In genomic region chr15:80662756-80663553, GRCh38 we compare ENCODE assay signal across 2 cellular contexts.
TF ChIP-seq lines count a peak whose summit lies in the region.

No MANE protein-coding gene starts in this region.

TF ChIP-seq in HepG2, 621 proteins besides CTCF, POLR2A, EP300 and RAD21:
- TF ChIP-seq CEBPB (IDR thresholded peaks at IDR 0.05; ENCODE audit: borderline replicate concordance, low read depth, low read length) (0 out of 2 replicates have a peak, but pooled peaks have one; percentile 39), SRSF1 (optimal IDR thresholded peaks at IDR 0.05; ENCODE audit: low read depth, low read length) (no peak)

TF ChIP-seq in K562, 482 proteins besides CTCF, POLR2A, EP300 and RAD21:
- no peak for TF ChIP-seq ZNF507 (tag; conservative IDR thresholded peaks at IDR 0.05)
- no peak for TF ChIP-seq SAFB (IDR thresholded peaks at IDR 0.05; ENCODE audit: borderline replicate concordance, low read depth, low read length)
- TF ChIP-seq USF1 (CRISPR knock-in tag; IDR thresholded peaks at IDR 0.05): no peak
- peak; percentile 61; the same call in 1 of the 2 replicates for TF ChIP-seq SPI1 (IDR thresholded peaks at IDR 0.05; ENCODE audit: borderline replicate concordance, low read depth, low read length)
- no peak for TF ChIP-seq MCM5 (IDR thresholded peaks at IDR 0.05; ENCODE audit: low read depth)
